Comparison of ENCODE assay signal across 19 cellular contexts in the genomic region with DNA sequence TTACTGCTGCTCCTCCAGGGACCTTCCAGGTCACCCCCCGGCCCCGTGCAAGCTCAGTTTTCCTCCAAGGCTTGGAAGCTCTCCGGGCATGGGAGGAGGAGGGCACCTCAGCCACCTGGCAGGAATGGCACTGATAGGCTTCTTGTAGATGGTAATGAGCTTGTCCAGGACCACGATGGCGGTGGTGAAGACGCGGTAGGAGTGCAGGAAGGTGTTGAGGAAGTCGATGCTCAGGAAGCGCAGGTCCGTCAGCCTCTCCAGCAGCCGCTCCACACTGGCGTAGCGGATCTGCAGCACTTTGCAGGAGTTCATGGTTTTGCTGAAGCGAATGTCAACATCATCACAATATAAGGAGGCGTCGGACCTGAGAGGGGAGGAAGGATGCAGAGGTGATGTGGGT.
A peak's percentile ranks its signal among the peaks of the same experiment; 100 is the strongest.
DNase-seq lines count a peak whose midpoint lies in the region; FAIRE-seq and TF ChIP-seq lines count a peak whose summit lies in the region.
"Had no signal": no experiment of that assay in that cellular context is flagged by ENCODE, and none has a peak within 500 bp of the region (broad histone marks: within the 10 kb centered on the region; RNA-seq: fewer than 3 reads in every experiment).

No MANE protein-coding gene starts in this region.

- H2BK15ac ChIP-seq in H1 (ENCODE audit: low read length): no peak overlapping the region

- H4K5ac ChIP-seq in H1 (ENCODE audit: insufficient read length, low read depth, low read length): no peak overlapping the region

- H3K18ac ChIP-seq in H1 (ENCODE audit: extremely low read depth, low read length): no peak overlapping the region

- H3K27me3 ChIP-seq in BLaER1 treated with 17β-estradiol and CSF1 and Interleukin-3, amounts not matched to agents 10 nM and 100 nM: no peaks in the 10 kb centered on the region
- H3K27me3 ChIP-seq in OCI-LY1 (ENCODE audit: insufficient read depth, low read length) (no peaks in the 10 kb centered on the region), H1 (replicated peaks in 1 of 4; ENCODE audit: control insufficient read depth in 3 of 4, extremely low read depth in 1 of 4, insufficient read depth in 3 of 4, low read length in 3 of 4) (no peaks in the 10 kb centered on the region; a peak in 2 of 7 replicates), neural progenitor cell (no peaks in the 10 kb centered on the region)

- TF ChIP-seq POLR2A in H1 (IDR thresholded peaks at IDR 0.05; ENCODE audit: control extremely low read depth in 1 of 2, low read depth in 2 of 2, low read length in 2 of 2): no peak

- H3K27ac Mint-ChIP-seq in neural progenitor cell: no peak overlapping the region
- H3K27ac Mint-ChIP-seq: CD4-positive, alpha-beta memory T cell; GM23338 had no signal

- H3K79me2 ChIP-seq in OCI-LY1 (ENCODE audit: insufficient read depth, low read length) (no peaks in the 10 kb centered on the region), H1 (ENCODE audit: control insufficient read depth in 1 of 2, insufficient read depth in 2 of 2, low read length in 2 of 2) (no peaks in the 10 kb centered on the region), neural progenitor cell (ENCODE audit: low read depth) (no peaks in the 10 kb centered on the region)

- no peak overlapping the region for H2BK20ac ChIP-seq in H1 (ENCODE audit: low read length)

- H2BK5ac ChIP-seq in H1 (ENCODE audit: low read depth, low read length): peak overlapping the region; percentile 75; the same call in 1 of the 2 replicates

- H3K27ac ChIP-seq in BLaER1 treated with 17β-estradiol and CSF1 and Interleukin-3, amounts not matched to agents 10 nM and 100 nM: peak overlapping the region in 1 of 11 experiments; percentile 21; a peak in 1 of 22 replicates
- H3K27ac ChIP-seq in OCI-LY1 (ENCODE audit: low read depth, low read length, poor library complexity, severe bottlenecking) (peak overlapping the region; percentile 93), H1 (ENCODE audit: low read depth, low read length) (no peak overlapping the region), neural progenitor cell (no peak overlapping the region)
- H3K27ac ChIP-seq: C4-2B had no signal

- no peak for FAIRE-seq in H1 (lab: Jason Lieb, UNC)
- FAIRE-seq: D721Med, G401.6, GM12891 had no signal

- peak overlapping the region; percentile 45; the same call in 1 of the 2 replicates for H2AK5ac ChIP-seq in H1 (ENCODE audit: low read depth, low read length)

- no peaks in the 10 kb centered on the region for H3K36me3 ChIP-seq in BLaER1 treated with 17β-estradiol and CSF1 and Interleukin-3, amounts not matched to agents 10 nM and 100 nM
- H3K36me3 ChIP-seq in OCI-LY1 (ENCODE audit: insufficient read depth, low read length) (peaks cover 6% of the 10 kb centered on the region), H1 (ENCODE audit: control insufficient read depth in 2 of 4, insufficient read depth in 4 of 4, low read length in 3 of 4) (no peaks in the 10 kb centered on the region), neural progenitor cell (no peaks in the 10 kb centered on the region)
- H3K36me3 ChIP-seq: HAP-1 had no signal

- H3K23me2 ChIP-seq in H1 (ENCODE audit: low read depth, low read length): no peaks in the 10 kb centered on the region

- 96% methylated on average over 15 of the region's 16 CpGs; no CpG with 5 or more reads in 1 of the 2 experiments for WGBS in H1 (ENCODE audit: extremely low coverage in 1 of 2, insufficient coverage in 1 of 2, insufficient read length in 1 of 2, insufficient replicate concordance in 2 of 2, low coverage in 1 of 2, low lambda C conversion rate in 2 of 2, missing lambda C conversion rate in 1 of 2), 2 experiments

- no peak overlapping the region for H3K9ac ChIP-seq in BLaER1 treated with 17β-estradiol and CSF1 and Interleukin-3, amounts not matched to agents 10 nM and 100 nM
- peak overlapping the region; percentile 14; the same call in 1 of the 2 replicates for H3K9ac ChIP-seq in OCI-LY1 (ENCODE audit: low read length)
- H3K9ac ChIP-seq in H1 (replicated peaks in 1 of 4; ENCODE audit: extremely low read depth in 1 of 4, low read depth in 3 of 4, low read length in 3 of 4): no peak overlapping the region
- H3K9ac ChIP-seq in neural progenitor cell: no peak overlapping the region

- H3K23ac ChIP-seq in H1 (ENCODE audit: insufficient read length): no peak overlapping the region

- POLR2A ChIA-PET in H1 (lab: Charles Lee; ENCODE audit: partially characterized antibody): interaction anchor here (1.1 to 1.4 kb wide), 2 partner anchors 96 to 100 kb away, joined by 3 read pairs; no protein-coding TSS in a partner anchor

- H3K4me1 Mint-ChIP-seq in neural progenitor cell: peaks cover 29% of the 10 kb centered on the region

- H2AFZ ChIP-seq in OCI-LY1 (ENCODE audit: low read length) (no peak overlapping the region), H1 (ENCODE audit: low read length) (no peak overlapping the region), neural progenitor cell (replicated peaks) (no peak overlapping the region)
- H2AFZ ChIP-seq: GM23338 had no signal

- H3K9me3 Mint-ChIP-seq in neural progenitor cell: no peaks in the 10 kb centered on the region
- H3K9me3 Mint-ChIP-seq: CD4-positive, alpha-beta memory T cell; GM23338 had no signal

- TF ChIP-seq CTCF in OCI-LY1 (IDR thresholded peaks at IDR 0.05; ENCODE audit: low read length) (no peak), H1 (IDR thresholded peaks at IDR 0.05; ENCODE audit: control extremely low read depth in 1 of 3, insufficient read depth in 1 of 3, low read depth in 1 of 3, low read length in 3 of 3) (no peak), neural progenitor cell (IDR thresholded peaks at IDR 0.05) (no peak)

- no peaks in the 10 kb centered on the region for H4K20me1 ChIP-seq in BLaER1 treated with 17β-estradiol and CSF1 and Interleukin-3, amounts not matched to agents 10 nM and 100 nM
- H4K20me1 ChIP-seq in OCI-LY1 (ENCODE audit: insufficient read depth, low read length) (no peaks in the 10 kb centered on the region), H1 (replicated peaks in 1 of 2; ENCODE audit: control insufficient read depth in 1 of 2, insufficient read depth in 2 of 2, low read length in 2 of 2) (no peaks in the 10 kb centered on the region), neural progenitor cell (ENCODE audit: low read depth) (no peaks in the 10 kb centered on the region)

- H3K4ac ChIP-seq in H1 (replicated peaks; ENCODE audit: insufficient read length, low read depth, low read length): no peak overlapping the region

- TF ChIP-seq RAD21 in H1 (IDR thresholded peaks at IDR 0.05 in 1 of 2, conservative IDR thresholded peaks at IDR 0.05 in 1 of 2; ENCODE audit: low read depth in 2 of 2, low read length in 2 of 2): no peak

- no peak overlapping the region for H4K91ac ChIP-seq in H1 (replicated peaks; ENCODE audit: insufficient read length, low read length)

- peak overlapping the region; percentile 60; the same call in 1 of the 2 replicates for H2BK12ac ChIP-seq in H1 (ENCODE audit: low read depth, low read length)

- in situ Hi-C loops in ACHN (cut with HindIII; ENCODE audit: low pct_ligation_motif_present, low pct_unique_long_range_greater_than_20kb, low sequenced_read_pairs): no loop called here

- H3K9me2 ChIP-seq in OCI-LY1 (ENCODE audit: low read depth, low read length): no peaks in the 10 kb centered on the region

- H3K4me1 ChIP-seq in BLaER1 treated with 17β-estradiol and CSF1 and Interleukin-3, amounts not matched to agents 10 nM and 100 nM: peaks cover 35 to 73% (median 54%) of the 10 kb centered on the region in 10 experiments
- H3K4me1 ChIP-seq in OCI-LY1 (ENCODE audit: insufficient read depth, low read length, severe bottlenecking) (peaks cover 80% of the 10 kb centered on the region), H1 (replicated peaks in 1 of 4; ENCODE audit: control insufficient read depth in 3 of 4, insufficient read depth in 4 of 4, low read length in 3 of 4) (peaks cover 0 to 10% (median under 1%) of the 10 kb centered on the region in 4 experiments; a peak in 4 of 7 replicates), neural progenitor cell (no peaks in the 10 kb centered on the region)
- H3K4me1 ChIP-seq: HAP-1 had no signal

- no peak overlapping the region for H3K14ac ChIP-seq in H1 (ENCODE audit: insufficient read length)

- H3K27me3 Mint-ChIP-seq in neural progenitor cell (ENCODE audit: insufficient read depth, low read depth): peaks cover 13% of the 10 kb centered on the region

- no peak overlapping the region for H4K8ac ChIP-seq in H1 (ENCODE audit: extremely low read depth, insufficient read depth, low read length)

- no peaks in the 10 kb centered on the region for H3K79me1 ChIP-seq in H1 (ENCODE audit: low read depth, low read length)

- DNase-seq in H1 (ENCODE audit: low read depth in 1 of 2, low spot score in 2 of 2) (no peak), neural progenitor cell (ENCODE audit: low spot score) (no peak), ACHN (no peak), NCI-H1048 (lab: John Stamatoyannopoulos, UW) (no peak), SIG-M5 treated with dmso at 0.1 percent for 504 hours (lab: John Stamatoyannopoulos, UW; ENCODE audit: unreplicated experiment) (no peak)
- no peak for DNase-seq in NK-92 treated with Interleukin-12 subunit alpha and Interleukin-12 subunit beta, amount 100 ng/mL, for 24 hours (lab: John Stamatoyannopoulos, UW)
- DNase-seq: 8988T; CD4-positive, alpha-beta memory T cell; DMS153; DMS79 treated with DMSO at 0.1 percent for 48 hours; EL had no signal

- no peak overlapping the region for H2BK120ac ChIP-seq in H1 (replicated peaks; ENCODE audit: low read depth, low read length)

- no peak for TF ChIP-seq EP300 in H1 (IDR thresholded peaks at IDR 0.05; ENCODE audit: borderline replicate concordance in 1 of 2, low read depth in 2 of 2, low read length in 2 of 2)

- H3K4me2 ChIP-seq in BLaER1 treated with 17β-estradiol and CSF1 and Interleukin-3, amounts not matched to agents 10 nM and 100 nM: peak overlapping the region in 9 of 11 experiments; percentile 20 to 93 (median 57); a peak in 12 of 22 replicates
- H3K4me2 ChIP-seq in OCI-LY1 (ENCODE audit: low read length) (peak overlapping the region; percentile 26; the same call in 1 of the 2 replicates), H1 (ENCODE audit: insufficient read depth in 1 of 2, low read depth in 2 of 2, low read length in 2 of 2) (no peak overlapping the region), neural progenitor cell (no peak overlapping the region)
- H3K4me2 ChIP-seq: GM23338 had no signal

- H3K4me3 ChIP-seq in BLaER1 treated with 17β-estradiol and CSF1 and Interleukin-3, amounts not matched to agents 10 nM and 100 nM: no peak overlapping the region
- H3K4me3 ChIP-seq in OCI-LY1 (ENCODE audit: low read depth, low read length, poor library complexity, severe bottlenecking): no peak overlapping the region
- H3K4me3 ChIP-seq in H1 (ENCODE audit: extremely low read depth in 1 of 4, insufficient read depth in 2 of 4, low read depth in 3 of 4, low read length in 4 of 4): no peak overlapping the region
- H3K4me3 ChIP-seq in neural progenitor cell: no peak overlapping the region
- H3K4me3 ChIP-seq: GM23338, HAP-1 had no signal

- H3K4me3 Mint-ChIP-seq in neural progenitor cell: peak overlapping the region; percentile 23
- H3K4me3 Mint-ChIP-seq: CD4-positive, alpha-beta memory T cell; GM23338 had no signal

- no peaks in the 10 kb centered on the region for H3K36me3 Mint-ChIP-seq in neural progenitor cell
- H3K36me3 Mint-ChIP-seq: CD4-positive, alpha-beta memory T cell had no signal

- CTCF ChIA-PET in H1 (lab: Charles Lee; ENCODE audit: partially characterized antibody): interaction anchor here (0.6 to 7.1 kb wide), 27 partner anchors 8 to 204 kb away, joined by 3 to 171 read pairs (median 7); no protein-coding TSS in a partner anchor

- no peak overlapping the region for H3K56ac ChIP-seq in H1 (replicated peaks; ENCODE audit: insufficient read length, low read depth, low read length)

- H3K9me3 ChIP-seq in BLaER1 treated with 17β-estradiol and CSF1 and Interleukin-3, amounts not matched to agents 10 nM and 100 nM (replicated peaks in 1 of 11): no peaks in the 10 kb centered on the region
- no peaks in the 10 kb centered on the region for H3K9me3 ChIP-seq in OCI-LY1 (ENCODE audit: low read length)
- no peaks in the 10 kb centered on the region for H3K9me3 ChIP-seq in H1 (ENCODE audit: insufficient read depth in 2 of 2, low read depth in 1 of 2, low read length in 1 of 2)
- no peaks in the 10 kb centered on the region for H3K9me3 ChIP-seq in neural progenitor cell (ENCODE audit: low read depth)
- H3K9me3 ChIP-seq: HAP-1 had no signal

- peaks cover 3% of the 10 kb centered on the region; the same call in 1 of the 2 replicates for H3F3A ChIP-seq in OCI-LY1 (ENCODE audit: insufficient read depth, low read length)
- H3F3A ChIP-seq in neural progenitor cell (ENCODE audit: low read depth): no peaks in the 10 kb centered on the region

Comparison
In these comparisons a context has a peak if more than half of its experiments do, and no peak if none do; other contexts are left out.
1. H3K4me2 ChIP-seq: peak in BLaER1 treated with 17β-estradiol and CSF1 and Interleukin-3, amounts not matched to agents 10 nM and 100 nM (9 of 11) and OCI-LY1 (single experiment); none in H1 (0 of 2) and neural progenitor cell (single experiment).